ENCODE assay signal across 18 cellular contexts in the genomic region with DNA sequence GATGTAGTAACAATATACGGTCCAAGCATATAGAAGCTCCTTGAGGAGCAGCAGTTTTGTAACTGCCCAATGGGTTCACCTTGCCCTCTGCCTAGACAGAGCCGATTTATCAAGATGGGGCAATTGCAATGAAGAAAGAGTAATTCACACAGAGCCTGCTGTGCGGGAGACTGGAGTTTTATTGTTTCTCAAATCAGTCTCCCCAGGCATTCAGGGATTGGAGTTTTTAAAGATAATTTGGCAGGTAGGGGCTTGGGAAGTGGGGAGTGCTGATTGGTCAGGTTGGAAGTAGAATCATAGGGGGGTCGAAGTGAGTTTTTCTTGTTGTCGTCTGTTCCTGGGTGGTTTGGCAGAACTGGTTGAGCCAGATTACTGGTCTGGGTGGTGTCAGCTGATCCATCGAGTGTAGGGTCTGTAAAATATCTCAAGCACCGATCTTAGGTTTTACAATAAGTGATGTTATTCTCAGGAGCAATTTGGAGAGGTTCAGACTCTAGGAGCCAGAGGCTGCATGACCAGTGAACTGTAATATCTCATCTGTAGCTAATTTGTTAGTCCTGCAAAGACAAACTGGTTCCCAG. TPM values are rescaled to one million over a fixed set of nuclear protein-coding genes. Genes with fewer than 3 reads are reported as not detected.
DNase-seq lines count a peak whose midpoint lies in the region; ATAC-seq, FAIRE-seq and TF ChIP-seq lines count a peak whose summit lies in the region.
"Had no signal": no experiment of that assay in that cellular context is flagged by ENCODE, and none has a peak within 500 bp of the region (broad histone marks: within the 10 kb centered on the region; RNA-seq: fewer than 3 reads in every experiment).

No MANE protein-coding gene starts in this region.

- H3K4me2 ChIP-seq in H1 (ENCODE audit: insufficient read depth in 1 of 2, low read depth in 2 of 2, low read length in 2 of 2) = peak overlapping the region; percentile 39 to 61

- no peaks in the 10 kb centered on the region for H3K36me3 ChIP-seq in H1 (ENCODE audit: control insufficient read depth in 2 of 4, insufficient read depth in 4 of 4, low read length in 3 of 4)

- CTCF ChIA-PET in activated CD4-positive, alpha-beta T cell treated with anti-CD3 and anti-CD28 coated beads for 36 hours (lab: Charles Lee) = interaction anchor here (0.7 to 1.9 kb wide), 3 partner anchors 17 to 53 kb away, joined by 3 to 4 read pairs (median 3); no protein-coding TSS in a partner anchor
- CTCF ChIA-PET in H1 (lab: Charles Lee; ENCODE audit: partially characterized antibody) = interaction anchor here (0.6 to 1.9 kb wide), 10 partner anchors 9 to 1065 kb away, joined by 3 to 7 read pairs (median 3); no protein-coding TSS in a partner anchor

- peaks cover 35% of the 10 kb centered on the region for H3K4me1 Mint-ChIP-seq in activated CD4-positive, alpha-beta T cell treated with anti-CD3 and anti-CD28 coated beads for 36 hours
- peaks cover 40% of the 10 kb centered on the region for H3K4me1 Mint-ChIP-seq in type B pancreatic cell (ENCODE audit: unreplicated experiment)

- WGBS in H1 (ENCODE audit: extremely low coverage in 1 of 2, insufficient coverage in 1 of 2, insufficient read length in 1 of 2, insufficient replicate concordance in 2 of 2, low coverage in 1 of 2, low lambda C conversion rate in 2 of 2, missing lambda C conversion rate in 1 of 2), 2 experiments = 9% methylated on average over 7 of the region's 7 CpGs; no CpG with 5 or more reads in 1 of the 2 experiments

- H3K27me3 Mint-ChIP-seq in activated CD4-positive, alpha-beta T cell treated with anti-CD3 and anti-CD28 coated beads for 36 hours = peaks cover 16% of the 10 kb centered on the region
- H3K27me3 Mint-ChIP-seq in type B pancreatic cell = no peaks in the 10 kb centered on the region

- no peak overlapping the region; the same call in 1 of the 2 replicates for H2AK5ac ChIP-seq in H1 (ENCODE audit: low read depth, low read length)

- intact Hi-C loops in activated CD4-positive, alpha-beta T cell treated with anti-CD3 and anti-CD28 coated beads for 36 hours (cut with DNase I, micrococcal nuclease) = loop anchor here in 1 of 2 experiments (10.0 kb wide), 1 partner anchor 423 kb away; a partner anchor contains a TSS

- no peak overlapping the region for H2BK120ac ChIP-seq in H1 (replicated peaks; ENCODE audit: low read depth, low read length)

- H2AFZ ChIP-seq in H1 (ENCODE audit: low read length) = no peak overlapping the region

- peaks cover 11 to 28% (median 23%) of the 10 kb centered on the region in 4 experiments; a peak in 6 of 7 replicates for H3K4me1 ChIP-seq in H1 (replicated peaks in 1 of 4; ENCODE audit: control insufficient read depth in 3 of 4, insufficient read depth in 4 of 4, low read length in 3 of 4)

- ATAC-seq in activated CD4-positive, alpha-beta T cell treated with anti-CD3 and anti-CD28 coated beads for 36 hours = no peak
- ATAC-seq: CD8-positive, alpha-beta T cell; Panc1; Right ventricle myocardium inferior had no signal

- no peaks in the 10 kb centered on the region for H3K9me3 Mint-ChIP-seq in activated CD4-positive, alpha-beta T cell treated with anti-CD3 and anti-CD28 coated beads for 36 hours (ENCODE audit: low read depth)
- no peaks in the 10 kb centered on the region for H3K9me3 Mint-ChIP-seq in type B pancreatic cell
- H3K9me3 Mint-ChIP-seq: CD8-positive, alpha-beta T cell had no signal

- no peaks in the 10 kb centered on the region for H3K79me2 ChIP-seq in H1 (ENCODE audit: control insufficient read depth in 1 of 2, insufficient read depth in 2 of 2, low read length in 2 of 2)

- H2BK20ac ChIP-seq in H1 (ENCODE audit: low read length) = no peak overlapping the region; the same call in 1 of the 2 replicates

- no peak overlapping the region; the same call in 1 of the 2 replicates for H2BK12ac ChIP-seq in H1 (ENCODE audit: low read depth, low read length)

- H3K4me3 ChIP-seq in H1 (ENCODE audit: extremely low read depth in 1 of 4, insufficient read depth in 2 of 4, low read depth in 3 of 4, low read length in 4 of 4) = peak overlapping the region in 1 of 4 experiments; percentile 34; a peak in 3 of 8 replicates

- DNase-seq in activated CD4-positive, alpha-beta T cell treated with anti-CD3 and anti-CD28 coated beads for 36 hours = no peak
- no peak for DNase-seq in activated CD4-positive, alpha-beta T cell treated with anti-CD3 and anti-CD28 coated beads, Interleukin-2, amount 50 U/mL, for 4 hours
- no peak for DNase-seq in H1 (ENCODE audit: low read depth in 1 of 2, low spot score in 2 of 2)
- DNase-seq in islet precursor cell = peak; percentile 85
- DNase-seq in type B pancreatic cell (ENCODE audit: extremely low spot score, unreplicated experiment) = no peak
- DNase-seq in caudate nucleus (lab: John Stamatoyannopoulos, UW) = no peak
- no peak for DNase-seq in SHP77 (lab: John Stamatoyannopoulos, UW)
- DNase-seq in NOMO-1 treated with dmso at 0.1 percent for 144 hours (lab: John Stamatoyannopoulos, UW; ENCODE audit: unreplicated experiment) = no peak
- DNase-seq: CD8-positive, alpha-beta T cell; GOT3; NCI-H1436; NCI-H2081 treated with DMSO at 0.1 percent for 48 hours; NCI-H226; NCI-H526 treated with DMSO at 0.1 percent for 48 hours had no signal

- no peak overlapping the region for H3K14ac ChIP-seq in H1 (ENCODE audit: insufficient read length)

- peaks cover 5% of the 10 kb centered on the region for H3K36me3 Mint-ChIP-seq in activated CD4-positive, alpha-beta T cell treated with anti-CD3 and anti-CD28 coated beads for 36 hours (ENCODE audit: low read depth)
- no peaks in the 10 kb centered on the region for H3K36me3 Mint-ChIP-seq in type B pancreatic cell
- H3K36me3 Mint-ChIP-seq: CD8-positive, alpha-beta T cell had no signal

- no peak overlapping the region for H3K9ac ChIP-seq in H1 (replicated peaks in 1 of 4; ENCODE audit: extremely low read depth in 1 of 4, low read depth in 3 of 4, low read length in 3 of 4)

- no peak overlapping the region for H2BK15ac ChIP-seq in H1 (ENCODE audit: low read length)

- H3K23ac ChIP-seq in H1 (ENCODE audit: insufficient read length) = no peak overlapping the region

- H3K27ac Mint-ChIP-seq in activated CD4-positive, alpha-beta T cell treated with anti-CD3 and anti-CD28 coated beads for 36 hours = peak overlapping the region; percentile 9
- peak overlapping the region; percentile 86 for H3K27ac Mint-ChIP-seq in type B pancreatic cell
- H3K27ac Mint-ChIP-seq: CD8-positive, alpha-beta T cell had no signal

- no peak overlapping the region for H4K8ac ChIP-seq in H1 (ENCODE audit: extremely low read depth, insufficient read depth, low read length)

- no peak overlapping the region for H3K4ac ChIP-seq in H1 (replicated peaks; ENCODE audit: insufficient read length, low read depth, low read length)

- no peak for TF ChIP-seq RAD21 in H1 (IDR thresholded peaks at IDR 0.05 in 1 of 2, conservative IDR thresholded peaks at IDR 0.05 in 1 of 2; ENCODE audit: low read depth in 2 of 2, low read length in 2 of 2)

- H3K4me3 Mint-ChIP-seq in activated CD4-positive, alpha-beta T cell treated with anti-CD3 and anti-CD28 coated beads for 36 hours = no peak overlapping the region
- peak overlapping the region; percentile 69 for H3K4me3 Mint-ChIP-seq in type B pancreatic cell
- H3K4me3 Mint-ChIP-seq: CD8-positive, alpha-beta T cell had no signal

- peak overlapping the region; percentile 74 for H4K5ac ChIP-seq in H1 (ENCODE audit: insufficient read length, low read depth, low read length)

- TF ChIP-seq CTCF in H1 (IDR thresholded peaks at IDR 0.05; ENCODE audit: control extremely low read depth in 1 of 3, insufficient read depth in 1 of 3, low read depth in 1 of 3, low read length in 3 of 3) = no peak
- TF ChIP-seq CTCF in type B pancreatic cell (conservative IDR thresholded peaks at IDR 0.05) = no peak

- H3K18ac ChIP-seq in H1 (ENCODE audit: extremely low read depth, low read length) = peak overlapping the region; percentile 17; the same call in 1 of the 2 replicates

- H3K9me3 ChIP-seq in H1 (ENCODE audit: insufficient read depth in 2 of 2, low read depth in 1 of 2, low read length in 1 of 2) = no peaks in the 10 kb centered on the region; a peak in 1 of 4 replicates

- no peak for TF ChIP-seq POLR2A in H1 (IDR thresholded peaks at IDR 0.05; ENCODE audit: control extremely low read depth in 1 of 2, low read depth in 2 of 2, low read length in 2 of 2)

- no peak overlapping the region for H3K56ac ChIP-seq in H1 (replicated peaks; ENCODE audit: insufficient read length, low read depth, low read length)

- no peaks in the 10 kb centered on the region for H3K27me3 ChIP-seq in H1 (replicated peaks in 1 of 4; ENCODE audit: control insufficient read depth in 3 of 4, extremely low read depth in 1 of 4, insufficient read depth in 3 of 4, low read length in 3 of 4)

- H4K20me1 ChIP-seq in H1 (replicated peaks in 1 of 2; ENCODE audit: control insufficient read depth in 1 of 2, insufficient read depth in 2 of 2, low read length in 2 of 2) = no peaks in the 10 kb centered on the region

- H3K23me2 ChIP-seq in H1 (ENCODE audit: low read depth, low read length) = no peaks in the 10 kb centered on the region

- H3K27ac ChIP-seq in H1 (ENCODE audit: low read depth, low read length) (no peak overlapping the region), caudate nucleus (ENCODE audit: low read depth, low read length) (no peak overlapping the region)
- H3K27ac ChIP-seq: 22Rv1 had no signal

- FAIRE-seq in H1 (lab: Jason Lieb, UNC) = peak; percentile 83

- no peak overlapping the region for H4K91ac ChIP-seq in H1 (replicated peaks; ENCODE audit: insufficient read length, low read length)

- H3K79me1 ChIP-seq in H1 (ENCODE audit: low read depth, low read length) = no peaks in the 10 kb centered on the region

- POLR2A ChIA-PET in activated CD4-positive, alpha-beta T cell treated with anti-CD3 and anti-CD28 coated beads for 36 hours (lab: Charles Lee) = no interaction called here
- POLR2A ChIA-PET in H1 (lab: Charles Lee; ENCODE audit: partially characterized antibody) = interaction anchor here (0.8 to 1.7 kb wide), 2 partner anchors 9 to 23 kb away, joined by 3 to 4 read pairs; no protein-coding TSS in a partner anchor

- no peak for TF ChIP-seq EP300 in H1 (IDR thresholded peaks at IDR 0.05; ENCODE audit: borderline replicate concordance in 1 of 2, low read depth in 2 of 2, low read length in 2 of 2)

- H2BK5ac ChIP-seq in H1 (ENCODE audit: low read depth, low read length) = peak overlapping the region; percentile 26; the same call in 1 of the 2 replicates

RNA-seq across cellular contexts. Expression of a gene that starts 9.6 kb away (rescaled TPM):
- 100 to 1,000 TPM; 102 to 140 TPM for total RNA-seq in activated CD4-positive, alpha-beta T cell treated with anti-CD3 and anti-CD28 coated beads for 36 hours
- not detected in 2 replicates for total RNA-seq in H1 (2021; fragmentation: NEBNext Ultra II Directional; extraction: Animal tissue kit (Norgen Biotek cat#: 25700))
- 0.06 and 0.08 TPM in 2 replicates for polyA plus RNA-seq in H1 (2011; rRNA removed)
- polyA plus RNA-seq in H1 (2011; cell fraction: cytosol; rRNA removed) = 0.70 TPM
- not detected for polyA plus RNA-seq in H1 (2011; cell fraction: nucleus; rRNA removed)
- 0.15 to 0.18 TPM (median 0.16 TPM) in 3 of 4 replicates, not detected in the other for polyA plus RNA-seq in H1 (2012, experiment 1 of 2)
- 0.22 TPM for polyA plus RNA-seq in H1 (2012, experiment 2 of 2)
- polyA plus RNA-seq in H1 (2013, experiment 1 of 2) = 0.08 TPM
- 0.11 TPM for polyA plus RNA-seq in H1 (2013, experiment 2 of 2)
- 0.95 TPM in 1 of 2 replicates, not detected in the other for polyA minus RNA-seq in H1 (2011; rRNA and poly(A)+ RNA removed)
- polyA minus RNA-seq in H1 (2011; cell fraction: cytosol; rRNA and poly(A)+ RNA removed) = not detected
- not detected for polyA minus RNA-seq in H1 (2011; cell fraction: nucleus; rRNA and poly(A)+ RNA removed)
- total RNA-seq in type B pancreatic cell (ENCODE audit: low replicate concordance) = 313 and 712 TPM in 2 replicates

RNA-seq across cellular contexts. Expression of a gene that starts 31.5 kb away (rescaled TPM):
- not detected for total RNA-seq in activated CD4-positive, alpha-beta T cell treated with anti-CD3 and anti-CD28 coated beads for 36 hours
- not detected in 2 replicates for total RNA-seq in H1 (2021; fragmentation: NEBNext Ultra II Directional; extraction: Animal tissue kit (Norgen Biotek cat#: 25700))
- polyA plus RNA-seq in H1 (2011; rRNA removed) = not detected in 2 replicates
- polyA plus RNA-seq in H1 (2011; cell fraction: cytosol; rRNA removed) = not detected
- polyA plus RNA-seq in H1 (2011; cell fraction: nucleus; rRNA removed) = not detected
- polyA plus RNA-seq in H1 (2012, experiment 1 of 2) = not detected in 4 replicates
- not detected for polyA plus RNA-seq in H1 (2012, experiment 2 of 2)
- polyA plus RNA-seq in H1 (2013, experiment 1 of 2) = not detected
- not detected for polyA plus RNA-seq in H1 (2013, experiment 2 of 2)
- polyA minus RNA-seq in H1 (2011; rRNA and poly(A)+ RNA removed) = not detected in 2 replicates
- not detected for polyA minus RNA-seq in H1 (2011; cell fraction: cytosol; rRNA and poly(A)+ RNA removed)
- polyA minus RNA-seq in H1 (2011; cell fraction: nucleus; rRNA and poly(A)+ RNA removed) = not detected
- not detected in 2 replicates for total RNA-seq in type B pancreatic cell (ENCODE audit: low replicate concordance)
- total RNA-seq: CD8-positive, alpha-beta T cell; Right ventricle myocardium inferior had no signal
- polyA plus RNA-seq: BJ had no signal

RNA-seq across cellular contexts. Expression of a gene that starts 54.6 kb away (rescaled TPM):
- total RNA-seq in activated CD4-positive, alpha-beta T cell treated with anti-CD3 and anti-CD28 coated beads for 36 hours = not detected
- total RNA-seq in H1 (2021; fragmentation: NEBNext Ultra II Directional; extraction: Animal tissue kit (Norgen Biotek cat#: 25700)) = 0.39 and 0.65 TPM in 2 replicates
- polyA plus RNA-seq in H1 (2011; rRNA removed) = 0.24 and 0.36 TPM in 2 replicates
- 0.27 TPM for polyA plus RNA-seq in H1 (2011; cell fraction: cytosol; rRNA removed)
- polyA plus RNA-seq in H1 (2011; cell fraction: nucleus; rRNA removed) = 0.17 TPM
- polyA plus RNA-seq in H1 (2012, experiment 1 of 2) = 0.11 to 0.36 TPM (median 0.32 TPM) in 3 of 4 replicates, not detected in the other
- 0.34 TPM for polyA plus RNA-seq in H1 (2012, experiment 2 of 2)
- 1.2 TPM for polyA plus RNA-seq in H1 (2013, experiment 1 of 2)
- polyA plus RNA-seq in H1 (2013, experiment 2 of 2) = 1.2 TPM
- 0.15 TPM in 1 of 2 replicates, not detected in the other for polyA minus RNA-seq in H1 (2011; rRNA and poly(A)+ RNA removed)
- not detected for polyA minus RNA-seq in H1 (2011; cell fraction: cytosol; rRNA and poly(A)+ RNA removed)
- polyA minus RNA-seq in H1 (2011; cell fraction: nucleus; rRNA and poly(A)+ RNA removed) = not detected
- 0.31 TPM in 1 of 2 replicates, not detected in the other for total RNA-seq in type B pancreatic cell (ENCODE audit: low replicate concordance)
- total RNA-seq: CD8-positive, alpha-beta T cell; Right ventricle myocardium inferior had no signal
- polyA plus RNA-seq: BJ had no signal

Comparison
In these comparisons a context has a peak if more than half of its experiments do, and no peak if none do; other contexts are left out.
1. RNA of a gene that starts 9.6 kb away (total RNA-seq): 313 to 712 TPM in type B pancreatic cell and 102 to 140 TPM in activated CD4-positive, alpha-beta T cell treated with anti-CD3 and anti-CD28 coated beads for 36 hours; not detected in H1; every median in the first group is over 100 times any median in the second.